In the genomic region with DNA sequence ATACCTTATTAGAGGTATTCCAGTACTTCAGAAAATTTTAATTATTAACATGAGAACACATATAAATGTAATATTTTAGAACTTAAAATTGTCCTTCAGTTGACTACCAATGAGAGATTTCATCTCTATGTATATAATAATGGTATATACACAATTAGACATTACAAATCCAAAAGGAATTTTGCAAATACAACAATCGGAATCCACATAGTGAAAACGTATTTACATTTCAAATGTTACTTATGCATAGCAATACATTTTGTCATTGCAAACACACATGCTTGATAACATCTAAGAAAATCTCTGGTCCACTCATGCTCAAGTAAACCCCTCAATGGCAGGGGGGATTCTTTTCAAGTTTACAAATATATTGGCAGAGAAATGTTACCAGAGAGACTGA, we compare ENCODE assay signal across 30 cellular contexts.
"Had no signal": no experiment of that assay in that cellular context is flagged by ENCODE, and none has a peak within 500 bp of the region (broad histone marks: within the 10 kb centered on the region; RNA-seq: fewer than 3 reads in every experiment).

No MANE protein-coding gene starts in this region.

- H3K4me2 ChIP-seq: PC-9 had no signal

- H3K9me3 Mint-ChIP-seq: activated CD4-positive, alpha-beta T cell treated with anti-CD3 and anti-CD28 coated beads, Interleukin-2, amount 10 ng/mL, durations not matched to agents 24 days and 14 days had no signal

- H3K4me1 ChIP-seq: ascending aorta had no signal

- ATAC-seq: activated CD8-positive, alpha-beta T cell treated with anti-CD3 and anti-CD28 coated beads for 36 hours; activated T-cell treated with anti-CD3 and anti-CD28 coated beads, Interleukin-2, amount 50 U/mL, for 72 hours; activated T-helper 17 cell treated with anti-CD3 and anti-CD28 coated beads, Interleukin-2, amount 50 U/mL, for 72 hours; Right ventricle myocardium inferior had no signal

- H3K27ac Mint-ChIP-seq: activated CD4-positive, alpha-beta T cell treated with anti-CD3 and anti-CD28 coated beads, Interleukin-2, amount 10 ng/mL, durations not matched to agents 24 days and 14 days; activated CD8-positive, alpha-beta T cell treated with anti-CD3 and anti-CD28 coated beads for 36 hours; activated naive CD8-positive, alpha-beta T cell treated with anti-CD3 and anti-CD28 coated beads for 36 hours; activated T-cell treated with anti-CD3 and anti-CD28 coated beads, Interleukin-2, amount 50 U/mL, for 72 hours; activated T-helper 17 cell treated with anti-CD3 and anti-CD28 coated beads, Interleukin-2, amount 50 U/mL, for 72 hours; T-helper 1 cell treated with Interleukin-12 subunit alpha and Interleukin-12 subunit beta and Interleukin-4 antibody, amounts not matched to agents 30 μg/mL and 1 μg/mL, for 36 hours; T-helper 2 cell treated with Interferon-gamma antibody and Interleukin-4, amounts not matched to agents 5 μg/mL and 100 μg/mL, for 36 hours had no signal

- H2AFZ ChIP-seq: PC-9 had no signal

- H3K36me3 Mint-ChIP-seq: activated naive CD8-positive, alpha-beta T cell treated with anti-CD3 and anti-CD28 coated beads for 36 hours had no signal

- H3K9me3 ChIP-seq: ascending aorta had no signal

- H3K27me3 ChIP-seq: ascending aorta, cardiac muscle cell had no signal

- H3K27ac ChIP-seq: ascending aorta, cardiac muscle cell, PC-9, RWPE1 had no signal

- H3K27me3 Mint-ChIP-seq: activated CD4-positive, alpha-beta T cell treated with anti-CD3 and anti-CD28 coated beads, Interleukin-2, amount 10 ng/mL, durations not matched to agents 24 days and 14 days; activated CD8-positive, alpha-beta T cell treated with anti-CD3 and anti-CD28 coated beads for 36 hours; activated naive CD8-positive, alpha-beta T cell treated with anti-CD3 and anti-CD28 coated beads for 36 hours; activated T-helper 17 cell treated with anti-CD3 and anti-CD28 coated beads, Interleukin-2, amount 50 U/mL, for 72 hours; central memory CD8-positive, alpha-beta T cell had no signal

- DNase-seq: activated CD4-positive, alpha-beta T cell treated with anti-CD3 and anti-CD28 coated beads, Interleukin-2, amount 10 ng/mL, durations not matched to agents 24 days and 14 days; activated CD4-positive, alpha-beta T cell treated with anti-CD3 and anti-CD28 coated beads, Interleukin-2, amount 50 U/mL, for 4 hours; activated CD8-positive, alpha-beta T cell treated with anti-CD3 and anti-CD28 coated beads for 36 hours; activated effector memory CD4-positive, alpha-beta T cell treated with anti-CD3 and anti-CD28 coated beads, Interleukin-2, amount 50 U/mL, for 16 hours; activated naive CD4-positive, alpha-beta T cell; activated naive CD4-positive, alpha-beta T cell treated with anti-CD3 and anti-CD28 coated beads, Interleukin-2, amount 50 U/mL, for 16 hours; activated naive CD8-positive, alpha-beta T cell treated with anti-CD3 and anti-CD28 coated beads for 36 hours; activated T-cell treated with anti-CD3 and anti-CD28 coated beads, Interleukin-2, amount 50 U/mL, for 1 hour; activated T-cell treated with anti-CD3 and anti-CD28 coated beads, Interleukin-2, amount 50 U/mL, for 72 hours; amygdala; Karpas-422; NCI-H1105; NCI-H1436; NCI-H1694; NCI-H1930; NCI-H2081 treated with DMSO at 0.1 percent for 48 hours; NCI-H510A; NCI-H526; NCI-H748 treated with DMSO at 0.1 percent for 48 hours; NK-92 treated with Interleukin-12 subunit alpha and Interleukin-12 subunit beta, amount 100 ng/mL, for 24 hours; PC-9; SIG-M5 had no signal

- H3K4me3 ChIP-seq: ascending aorta, cardiac muscle cell, PC-9 had no signal

- H3K36me3 ChIP-seq: ascending aorta, cardiac muscle cell had no signal

- H3K4me3 Mint-ChIP-seq: activated CD4-positive, alpha-beta T cell treated with anti-CD3 and anti-CD28 coated beads, Interleukin-2, amount 10 ng/mL, durations not matched to agents 24 days and 14 days; activated CD8-positive, alpha-beta T cell treated with anti-CD3 and anti-CD28 coated beads for 36 hours; activated naive CD8-positive, alpha-beta T cell treated with anti-CD3 and anti-CD28 coated beads for 36 hours; activated T-cell treated with anti-CD3 and anti-CD28 coated beads, Interleukin-2, amount 50 U/mL, for 72 hours; activated T-helper 17 cell treated with anti-CD3 and anti-CD28 coated beads, Interleukin-2, amount 50 U/mL, for 72 hours; central memory CD8-positive, alpha-beta T cell; T-helper 1 cell treated with Interleukin-12 subunit alpha and Interleukin-12 subunit beta and Interleukin-4 antibody, amounts not matched to agents 30 μg/mL and 1 μg/mL, for 36 hours; T-helper 2 cell treated with Interferon-gamma antibody and Interleukin-4, amounts not matched to agents 5 μg/mL and 100 μg/mL, for 36 hours had no signal

- H3K4me1 Mint-ChIP-seq: activated CD4-positive, alpha-beta T cell treated with anti-CD3 and anti-CD28 coated beads, Interleukin-2, amount 10 ng/mL, durations not matched to agents 24 days and 14 days; activated naive CD8-positive, alpha-beta T cell treated with anti-CD3 and anti-CD28 coated beads for 36 hours; activated T-helper 17 cell treated with anti-CD3 and anti-CD28 coated beads, Interleukin-2, amount 50 U/mL, for 72 hours; central memory CD8-positive, alpha-beta T cell had no signal
